ENCODE assay signal across 10 cellular contexts in genomic region chr17:75430159-75430748, GRCh38. TPM values are rescaled to one million over a fixed set of nuclear protein-coding genes. Genes with fewer than 3 reads are reported as not detected.
DNase-seq lines count a peak whose midpoint lies in the region; ATAC-seq and TF ChIP-seq lines count a peak whose summit lies in the region.
"Had no signal": no experiment of that assay in that cellular context is flagged by ENCODE, and none has a peak within 500 bp of the region (broad histone marks: within the 10 kb centered on the region; RNA-seq: fewer than 3 reads in every experiment).

No MANE protein-coding gene starts in this region.

- intact Hi-C loops in Caco-2 (cut with micrococcal nuclease; ENCODE audit: unreplicated experiment): loop anchor here (1.0 kb wide), 2 partner anchors 12 to 29 kb away; no protein-coding TSS in a partner anchor

- no peak overlapping the region for H3K9ac ChIP-seq in fibroblast of lung (ENCODE audit: insufficient read depth, low read length)
- no peak overlapping the region for H3K9ac ChIP-seq in parathyroid adenoma

- 0 out of 2 replicates have a peak overlapping the region, but pooled peaks have one; percentile 5 for H3K4me3 ChIP-seq in Caco-2 (ENCODE audit: low read depth, low read length)
- H3K4me3 ChIP-seq in fibroblast of lung (replicated peaks in 1 of 4; ENCODE audit: control extremely low read depth in 1 of 4, insufficient read depth in 1 of 4, low read depth in 3 of 4, low read length in 4 of 4): no peak overlapping the region
- no peak overlapping the region for H3K4me3 ChIP-seq in parathyroid adenoma (ENCODE audit: low read depth, low read length)

- H3K4me2 ChIP-seq in fibroblast of lung (ENCODE audit: extremely low read depth, insufficient read depth, low read length): peak overlapping the region; percentile 52
- H3K4me2 ChIP-seq in parathyroid adenoma (ENCODE audit: low read length): no peak overlapping the region

- no peaks in the 10 kb centered on the region for H3K27me3 Mint-ChIP-seq in Caco-2 (ENCODE audit: insufficient read depth, unreplicated experiment)

- TSS peak; percentile 99 for BruUV-seq in Caco-2 (replicated peaks; lab: Mats Ljungman, UMichigan)

- H3K27me3 ChIP-seq in Caco-2 (replicated peaks; ENCODE audit: control insufficient read depth, insufficient read depth, low read length): no peaks in the 10 kb centered on the region
- H3K27me3 ChIP-seq in fibroblast of lung (ENCODE audit: control insufficient read depth, insufficient read depth, low read length): no peaks in the 10 kb centered on the region
- H3K27me3 ChIP-seq in parathyroid adenoma (ENCODE audit: control insufficient read depth, insufficient read depth, low read length): no peaks in the 10 kb centered on the region

- no peaks in the 10 kb centered on the region for H3K9me3 Mint-ChIP-seq in Caco-2 (ENCODE audit: unreplicated experiment)
- H3K9me3 Mint-ChIP-seq: activated T-cell treated with anti-CD3 and anti-CD28 coated beads, Interleukin-2, amount 50 U/mL, for 4 hours had no signal

- peak overlapping the region; percentile 41 for H3K27ac ChIP-seq in fibroblast of lung (ENCODE audit: insufficient read depth, low read length)
- H3K27ac ChIP-seq in parathyroid adenoma: no peak overlapping the region

- no peak for ATAC-seq in HG03565 (IDR thresholded peaks at IDR 0.05; ENCODE audit: unreplicated experiment)
- ATAC-seq: activated T-cell treated with anti-CD3 and anti-CD28 coated beads, Interleukin-2, amount 50 U/mL, for 4 hours had no signal

- no peaks in the 10 kb centered on the region for H4K20me1 ChIP-seq in fibroblast of lung (ENCODE audit: control insufficient read depth, extremely low read depth, insufficient read depth, low read length)

- H2AFZ ChIP-seq in fibroblast of lung (ENCODE audit: low read length): peak overlapping the region; percentile 94
- peak overlapping the region; percentile 26 for H2AFZ ChIP-seq in parathyroid adenoma

- TF ChIP-seq CTCF in Caco-2 (IDR thresholded peaks at IDR 0.05; ENCODE audit: insufficient read depth in 1 of 2, low read depth in 1 of 2, low read length in 1 of 2, severe bottlenecking in 1 of 2, unreplicated experiment in 1 of 2): peak in 1 of 2 experiments; percentile 15
- TF ChIP-seq CTCF in fibroblast of lung (conservative IDR thresholded peaks at IDR 0.05 in 1 of 2, IDR thresholded peaks at IDR 0.05 in 1 of 2; ENCODE audit: low read depth in 1 of 2, low read length in 2 of 2): no peak
- TF ChIP-seq CTCF in parathyroid adenoma (IDR thresholded peaks at IDR 0.05): no peak

- POLR2A ChIA-PET in Caco-2 (lab: Charles Lee): interaction anchor here (0.5 to 2.3 kb wide), 14 partner anchors 12 to 1308 kb away, joined by 3 to 31 read pairs (median 5); partner anchors contain the start of genes GRB2, MFSD11, SLC25A19 and TMEM94

- peaks cover 40% of the 10 kb centered on the region for H3K4me1 ChIP-seq in Caco-2
- peaks cover 12% of the 10 kb centered on the region for H3K4me1 ChIP-seq in fibroblast of lung (ENCODE audit: control insufficient read depth, extremely low read depth, insufficient read depth, low read length)
- H3K4me1 ChIP-seq in parathyroid adenoma: no peaks in the 10 kb centered on the region

- no peaks in the 10 kb centered on the region for H3K79me2 ChIP-seq in fibroblast of lung (ENCODE audit: control insufficient read depth, insufficient read depth, low read length)
- no peaks in the 10 kb centered on the region for H3K79me2 ChIP-seq in parathyroid adenoma

- H3K4me1 Mint-ChIP-seq in Caco-2 (ENCODE audit: low read depth, unreplicated experiment): peaks cover 29% of the 10 kb centered on the region

- H3K9me3 ChIP-seq in Caco-2: no peaks in the 10 kb centered on the region
- no peaks in the 10 kb centered on the region for H3K9me3 ChIP-seq in fibroblast of lung (ENCODE audit: control insufficient read depth, insufficient read depth, low read depth, low read length)
- no peaks in the 10 kb centered on the region for H3K9me3 ChIP-seq in parathyroid adenoma (ENCODE audit: control insufficient read depth, low read length)

- peak overlapping the region; percentile 94 for H3K27ac Mint-ChIP-seq in Caco-2 (ENCODE audit: unreplicated experiment)

- peak overlapping the region; percentile 67 for H3K4me3 Mint-ChIP-seq in Caco-2 (ENCODE audit: unreplicated experiment)
- H3K4me3 Mint-ChIP-seq: activated T-cell treated with anti-CD3 and anti-CD28 coated beads, Interleukin-2, amount 50 U/mL, for 4 hours had no signal

- DNase-seq in Caco-2 (peak; percentile 92 to 97), NCI-H460 (ENCODE audit: extremely low read depth, low read depth) (peak; percentile 48), fibroblast of lung (ENCODE audit: low read depth in 2 of 2) (peak in 1 of 2 donors; percentile 93), dermis blood vessel endothelial cell (no peak), NCI-H510A treated with DMSO at 0.1 percent for 48 hours (lab: John Stamatoyannopoulos, UW) (no peak)
- DNase-seq in activated naive CD4-positive, alpha-beta T cell (lab: John Stamatoyannopoulos, UW): no peak
- DNase-seq: activated T-cell treated with anti-CD3 and anti-CD28 coated beads, Interleukin-2, amount 50 U/mL, for 4 hours; GDM1 had no signal

- H3K36me3 ChIP-seq in Caco-2 (ENCODE audit: control insufficient read depth, insufficient read depth, low read length) (no peaks in the 10 kb centered on the region), fibroblast of lung (ENCODE audit: control insufficient read depth, insufficient read depth, low read length) (no peaks in the 10 kb centered on the region), parathyroid adenoma (ENCODE audit: control insufficient read depth, insufficient read depth, low read length) (no peaks in the 10 kb centered on the region)

- H3K36me3 Mint-ChIP-seq in Caco-2 (ENCODE audit: insufficient read depth, unreplicated experiment): peaks cover 17% of the 10 kb centered on the region

- CTCF ChIA-PET in Caco-2 (lab: Charles Lee): interaction anchor here (0.6 to 1.8 kb wide), 9 partner anchors 26 to 141 kb away, joined by 3 to 12 read pairs (median 3); partner anchors contain the start of genes LLGL2, SLC25A19, TMEM94 and TSEN54

RNA-seq across cellular contexts. Expression of gene GRB2, which starts 24.8 kb away (rescaled TPM):
- total RNA-seq in Caco-2 (2022) (113 and 115 TPM in 2 replicates), fibroblast of lung (56.0 and 68.9 TPM in 2 replicates), dermis blood vessel endothelial cell (91.2 and 124 TPM in 2 replicates)
- 92.0 and 95.9 TPM in 2 replicates for total RNA-seq in NCI-H460 (2014; rRNA removed; shearing (Covaris generic))
- polyA plus RNA-seq in NCI-H460 (2014; cell fraction: nucleus; rRNA removed): 70.2 and 89.7 TPM in 2 replicates
- polyA plus RNA-seq in fibroblast of lung: 69.7 and 79.8 TPM in 2 replicates
- 67.0 and 75.7 TPM in 2 replicates for polyA plus RNA-seq in fibroblast of lung (2012)
- polyA minus RNA-seq in fibroblast of lung (ENCODE audit: low replicate concordance): 81.9 and 86.8 TPM in 2 replicates

RNA-seq across cellular contexts. Expression of gene TMEM94, which starts 26.2 kb away (rescaled TPM):
- total RNA-seq in Caco-2 (2022) (109 and 115 TPM in 2 replicates), fibroblast of lung (19.8 and 35.0 TPM in 2 replicates), dermis blood vessel endothelial cell (50.4 and 70.6 TPM in 2 replicates)
- 39.8 and 49.8 TPM in 2 replicates for total RNA-seq in NCI-H460 (2014; rRNA removed; shearing (Covaris generic))
- polyA plus RNA-seq in NCI-H460 (2014; cell fraction: nucleus; rRNA removed): 108 and 230 TPM in 2 replicates
- polyA plus RNA-seq in fibroblast of lung: 18.3 and 25.2 TPM in 2 replicates
- polyA plus RNA-seq in fibroblast of lung (2012): 24.9 and 29.9 TPM in 2 replicates
- 90.2 and 139 TPM in 2 replicates for polyA minus RNA-seq in fibroblast of lung (ENCODE audit: low replicate concordance)

Comparison
In these comparisons a context has a peak if more than half of its experiments do, and no peak if none do; other contexts are left out.
1. DNase-seq: peak in Caco-2 (2 of 2) and NCI-H460 (single experiment); none in dermis blood vessel endothelial cell (single experiment), NCI-H510A treated with DMSO at 0.1 percent for 48 hours (single experiment) and activated naive CD4-positive, alpha-beta T cell (0 of 4).